In the genomic region with DNA sequence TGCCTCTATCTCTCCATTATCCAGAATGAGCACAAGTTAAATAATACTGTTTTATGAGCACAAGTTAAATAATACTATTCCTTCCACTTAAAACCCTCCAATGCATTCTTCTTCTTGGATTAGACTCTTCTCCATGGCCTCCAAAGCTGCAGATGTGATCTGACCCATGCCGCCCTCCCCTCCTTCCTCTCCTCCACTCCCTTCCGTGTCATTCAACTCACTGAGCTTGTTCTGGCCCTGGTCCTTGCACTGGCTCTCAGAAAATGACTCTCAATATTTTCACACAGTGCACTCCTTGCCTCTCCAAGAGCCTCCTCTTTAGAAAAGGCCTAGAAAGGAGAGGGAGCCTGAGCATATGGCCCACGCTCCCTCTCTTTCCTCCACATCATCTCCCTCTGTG, we compare ENCODE assay signal across 10 cellular contexts.
"Had no signal": no experiment of that assay in that cellular context is flagged by ENCODE, and none has a peak within 500 bp of the region (broad histone marks: within the 10 kb centered on the region; RNA-seq: fewer than 3 reads in every experiment).

No MANE protein-coding gene starts in this region.

- H3K36me3 ChIP-seq: HAP-1 had no signal

- H3K36me3 Mint-ChIP-seq: IgD-negative memory B cell had no signal

- DNase-seq: GOT3, H7, HFFc6, KBM-7 had no signal

- H3K4me2 ChIP-seq: KMS-11 had no signal

- H3K4me1 Mint-ChIP-seq: IgD-negative memory B cell had no signal

- H3K4me3 Mint-ChIP-seq: HFFc6, IgD-negative memory B cell had no signal

- H3K9me3 Mint-ChIP-seq: HFFc6 had no signal

- H3K27ac ChIP-seq: HL-60, KMS-11 had no signal

- H3K27ac Mint-ChIP-seq: HFFc6, IgD-negative memory B cell had no signal

- H3K4me3 ChIP-seq: HAP-1 had no signal

- H3K9ac ChIP-seq: KMS-11 had no signal

- H3K9me3 ChIP-seq: HAP-1 had no signal

- H3K4me1 ChIP-seq: HAP-1 had no signal

- ATAC-seq: HCT116, HepG2 had no signal
